Comparison of ENCODE assay signal across 22 cellular contexts in the genomic region with DNA sequence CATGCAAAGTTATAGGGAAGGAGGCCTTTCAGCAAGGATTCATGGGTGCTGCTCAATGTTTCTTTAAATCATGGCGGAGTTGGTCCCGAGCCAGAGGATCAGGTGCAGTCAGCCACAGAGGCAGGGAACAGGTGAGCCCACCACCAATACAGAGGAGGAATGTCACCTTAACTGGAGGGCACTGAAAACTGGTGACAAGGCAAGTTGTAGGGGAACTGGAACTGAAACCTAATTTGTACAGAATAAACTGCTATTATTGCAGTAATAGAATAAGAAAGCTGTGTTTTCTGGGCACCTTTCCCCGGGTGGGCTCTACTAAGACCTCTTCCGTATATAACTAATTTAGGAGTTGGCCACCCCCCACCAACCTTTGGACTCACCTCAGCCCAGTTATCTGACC.
"Had no signal": no experiment of that assay in that cellular context is flagged by ENCODE, and none has a peak within 500 bp of the region (broad histone marks: within the 10 kb centered on the region; RNA-seq: fewer than 3 reads in every experiment).

No MANE protein-coding gene starts in this region.

- H2AFZ ChIP-seq: hepatocyte had no signal

- H3K4me2 ChIP-seq: hepatocyte had no signal

- H3K79me2 ChIP-seq: hepatocyte had no signal

- H3K27ac Mint-ChIP-seq: memory B cell; stimulated activated memory B cell treated with anti-CD40 and anti-IgM and Interleukin-4, amounts not matched to agents 10 μg/mL and 1 μg/mL and 100 μg/mL, for 72 hours; stimulated activated naive CD8-positive, alpha-beta T cell treated with anti-CD3 and anti-CD28 coated beads, Interleukin-15, Interleukin-2, amounts not matched to agents 100 ng/mL and 50 ng/mL, for 24 hours had no signal

- DNase-seq: cortex of kidney; dorsolateral prefrontal cortex; effector CD8-positive, alpha-beta T cell; foreskin melanocyte; head of caudate nucleus; kidney; left cardiac atrium; left ventricle myocardium inferior; lower lobe of right lung; midbrain; spleen; stimulated activated CD4-positive, alpha-beta T cell treated with anti-CD3 and anti-CD28 coated beads, Interleukin-15, amount 100 ng/mL, for 24 hours; stimulated activated CD4-positive, alpha-beta T cell treated with anti-CD3 and anti-CD28 coated beads, Interleukin-1b, Interleukin-23, amount 100 ng/mL, for 48 hours; stimulated activated CD4-positive, alpha-beta T cell treated with anti-CD3 and anti-CD28 coated beads, Interleukin-4, amount 100 ng/mL, for 24 hours had no signal

- H3K27ac ChIP-seq: dorsolateral prefrontal cortex, hepatocyte, left ventricle myocardium inferior, lower lobe of right lung, neutrophil, spleen, tibial nerve had no signal

- H3K9me3 Mint-ChIP-seq: memory B cell; nephron; stimulated activated memory B cell treated with anti-CD40 and anti-IgM and Interleukin-4, amounts not matched to agents 10 μg/mL and 1 μg/mL and 100 μg/mL, for 72 hours; stimulated activated naive CD8-positive, alpha-beta T cell treated with anti-CD3 and anti-CD28 coated beads, Interleukin-15, Interleukin-2, amounts not matched to agents 100 ng/mL and 50 ng/mL, for 24 hours had no signal

- H3K36me3 Mint-ChIP-seq: memory B cell; stimulated activated memory B cell treated with anti-CD40 and anti-IgM and Interleukin-4, amounts not matched to agents 10 μg/mL and 1 μg/mL and 100 μg/mL, for 72 hours had no signal

- H3K4me1 ChIP-seq: left ventricle myocardium inferior, lower lobe of right lung, spleen, tibial nerve had no signal

- H3K36me3 ChIP-seq: left ventricle myocardium inferior, lower lobe of right lung, neutrophil, spleen, tibial nerve had no signal

- H3K27me3 ChIP-seq: dorsolateral prefrontal cortex, hepatocyte, tibial nerve had no signal

- H3K4me3 Mint-ChIP-seq: memory B cell; nephron; stimulated activated memory B cell treated with anti-CD40 and anti-IgM and Interleukin-4, amounts not matched to agents 10 μg/mL and 1 μg/mL and 100 μg/mL, for 72 hours; stimulated activated naive CD8-positive, alpha-beta T cell treated with anti-CD3 and anti-CD28 coated beads, Interleukin-15, Interleukin-2, amounts not matched to agents 100 ng/mL and 50 ng/mL, for 24 hours had no signal

- H3K4me3 ChIP-seq: dorsolateral prefrontal cortex, hepatocyte, left ventricle myocardium inferior, lower lobe of right lung, spleen, tibial nerve had no signal

- H3K9me3 ChIP-seq: left ventricle myocardium inferior, lower lobe of right lung, neutrophil, spleen, tibial nerve had no signal

- H3K4me1 Mint-ChIP-seq: memory B cell; stimulated activated memory B cell treated with anti-CD40 and anti-IgM and Interleukin-4, amounts not matched to agents 10 μg/mL and 1 μg/mL and 100 μg/mL, for 72 hours had no signal

- ATAC-seq: left cardiac atrium; lower lobe of right lung; sciatic nerve; stimulated activated memory B cell treated with anti-CD40 and anti-IgM and Interleukin-4, amounts not matched to agents 10 μg/mL and 1 μg/mL and 100 μg/mL, for 72 hours had no signal
